ENCODE assay signal across 8 cellular contexts in the genomic region with DNA sequence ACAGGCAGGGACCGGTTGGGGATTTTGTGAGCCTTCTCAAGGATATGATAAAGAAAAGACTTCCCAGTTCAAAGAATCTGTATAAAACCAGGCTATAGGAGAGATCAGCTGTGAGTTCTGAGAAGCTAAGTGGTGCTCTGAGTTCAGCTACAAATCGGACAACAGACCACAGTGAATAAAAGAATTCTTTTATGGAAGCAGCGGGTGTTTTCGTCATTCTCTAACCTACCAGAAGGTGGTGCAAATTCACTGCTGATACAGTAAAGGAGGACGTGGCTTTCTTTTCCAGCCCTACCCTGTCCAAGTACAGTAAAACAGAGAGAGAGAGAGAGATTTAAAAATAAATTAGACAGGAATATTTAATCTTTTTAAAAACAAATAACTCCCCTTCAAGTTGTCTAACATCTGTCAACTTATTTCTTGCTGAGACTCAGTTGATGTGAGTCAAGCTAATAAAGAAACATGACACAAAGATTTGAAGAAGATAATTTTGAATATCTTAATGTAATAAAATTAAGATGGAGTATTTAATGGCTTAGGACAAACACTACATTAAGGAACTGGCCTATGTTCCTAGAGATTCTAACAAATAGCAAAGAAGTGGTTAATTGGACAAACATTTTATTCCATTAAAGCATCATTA.
DNase-seq lines count a peak whose midpoint lies in the region; ATAC-seq and TF ChIP-seq lines count a peak whose summit lies in the region.

No MANE protein-coding gene starts in this region.

- peaks cover 11% of the 10 kb centered on the region for H3K4me1 ChIP-seq in psoas muscle

- no peak overlapping the region for H3K4me3 Mint-ChIP-seq in activated CD8-positive, alpha-beta T cell treated with anti-CD3 and anti-CD28 coated beads, Interleukin-2, amount 10 ng/mL, durations not matched to agents 7 days and 5 days

- H3K4me3 ChIP-seq in psoas muscle, result no peak overlapping the region

- peak; percentile 68 for TF ChIP-seq CTCF in psoas muscle (IDR thresholded peaks at IDR 0.05)

- intact Hi-C loops in psoas muscle (cut with DNase I), result loop anchor here (2.0 to 10.0 kb wide), 3 partner anchors 533 to 643 kb away; no protein-coding TSS in a partner anchor

- peaks cover 7 to 78% (median 15%) of the 10 kb centered on the region in 3 donors for H3K27me3 ChIP-seq in psoas muscle (ENCODE audit: insufficient read depth in 3 of 3, low read length in 2 of 3)

- H3K27ac ChIP-seq in psoas muscle, result no peak overlapping the region

- no peaks in the 10 kb centered on the region for H3K9me3 ChIP-seq in psoas muscle

- H3K27me3 Mint-ChIP-seq in activated CD8-positive, alpha-beta T cell treated with anti-CD3 and anti-CD28 coated beads, Interleukin-2, amount 10 ng/mL, durations not matched to agents 7 days and 5 days (ENCODE audit: low read depth), result peaks cover 63% of the 10 kb centered on the region

- peak; percentile 44 for ATAC-seq in GM19328 (IDR thresholded peaks at IDR 0.05; ENCODE audit: unreplicated experiment)
- peak; percentile 47 for ATAC-seq in HG03432 (IDR thresholded peaks at IDR 0.05; ENCODE audit: unreplicated experiment)
- peak; percentile 64 for ATAC-seq in activated CD8-positive, alpha-beta T cell treated with anti-CD3 and anti-CD28 coated beads, Interleukin-2, amount 10 ng/mL, durations not matched to agents 7 days and 5 days
- ATAC-seq in psoas muscle, result peak; percentile 63 to 85 (median 83)
- no peak for ATAC-seq in HG03469 (IDR thresholded peaks at IDR 0.05; ENCODE audit: unreplicated experiment)

- DNase-seq in DMS53 (lab: John Stamatoyannopoulos, UW) (peak; percentile 85), NCI-H460 (ENCODE audit: extremely low read depth, low read depth) (peak; percentile 55), glomerular endothelial cell (ENCODE audit: extremely low read depth, low read depth, low spot score) (peak; percentile 42), psoas muscle (no peak)
- peak; percentile 49 for DNase-seq in activated CD8-positive, alpha-beta T cell treated with anti-CD3 and anti-CD28 coated beads, Interleukin-2, amount 10 ng/mL, durations not matched to agents 7 days and 5 days

- 6 to 8% (median 6%) methylated on average over 5 of the region's 5 CpGs for WGBS in psoas muscle, 3 donors

- no peaks in the 10 kb centered on the region for H3K9me3 Mint-ChIP-seq in activated CD8-positive, alpha-beta T cell treated with anti-CD3 and anti-CD28 coated beads, Interleukin-2, amount 10 ng/mL, durations not matched to agents 7 days and 5 days (ENCODE audit: insufficient read depth)

- H3K36me3 Mint-ChIP-seq in activated CD8-positive, alpha-beta T cell treated with anti-CD3 and anti-CD28 coated beads, Interleukin-2, amount 10 ng/mL, durations not matched to agents 7 days and 5 days (ENCODE audit: low read depth), result no peaks in the 10 kb centered on the region

- H3K27ac Mint-ChIP-seq in activated CD8-positive, alpha-beta T cell treated with anti-CD3 and anti-CD28 coated beads, Interleukin-2, amount 10 ng/mL, durations not matched to agents 7 days and 5 days, result no peak overlapping the region

- POLR2A ChIA-PET in activated CD8-positive, alpha-beta T cell treated with anti-CD3 and anti-CD28 coated beads, Interleukin-2, amount 10 ng/mL, durations not matched to agents 7 days and 5 days (lab: Charles Lee), result no interaction called here

- H3K36me3 ChIP-seq in psoas muscle (ENCODE audit: insufficient read depth in 1 of 2, low read depth in 1 of 2), result no peaks in the 10 kb centered on the region

- H3K4me1 Mint-ChIP-seq in activated CD8-positive, alpha-beta T cell treated with anti-CD3 and anti-CD28 coated beads, Interleukin-2, amount 10 ng/mL, durations not matched to agents 7 days and 5 days (ENCODE audit: low read depth), result peaks cover 23% of the 10 kb centered on the region

- CTCF ChIA-PET in activated CD8-positive, alpha-beta T cell treated with anti-CD3 and anti-CD28 coated beads, Interleukin-2, amount 10 ng/mL, durations not matched to agents 7 days and 5 days (lab: Charles Lee), result interaction anchor here (0.8 to 3.0 kb wide), 12 partner anchors 9 to 647 kb away, joined by 3 to 26 read pairs (median 4); no protein-coding TSS in a partner anchor

Comparison
In these comparisons a context has a peak if more than half of its experiments do, and no peak if none do; other contexts are left out.
1. DNase-seq: peak in DMS53 (single experiment), NCI-H460 (single experiment), activated CD8-positive, alpha-beta T cell treated with anti-CD3 and anti-CD28 coated beads, Interleukin-2, amount 10 ng/mL, durations not matched to agents 7 days and 5 days (single experiment) and glomerular endothelial cell (single experiment); none in psoas muscle (0 of 2).